Comparison of ENCODE assay signal across 23 cellular contexts in the genomic region with DNA sequence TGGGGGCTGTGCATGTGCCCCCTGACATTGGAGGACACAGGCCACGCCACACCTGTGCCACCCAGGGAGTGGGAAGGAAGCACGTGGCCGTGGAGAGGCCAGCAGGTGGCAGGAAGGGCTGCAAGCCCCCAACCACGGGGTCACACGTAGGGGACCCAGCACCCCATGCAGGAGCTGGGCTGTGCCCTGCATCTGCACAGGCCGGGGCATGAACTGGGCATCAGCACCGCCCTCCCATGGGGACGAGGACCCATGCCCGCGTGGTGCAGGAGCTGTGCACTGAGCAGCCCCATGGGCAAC. TPM values are rescaled to one million over a fixed set of nuclear protein-coding genes. Genes with fewer than 3 reads are reported as not detected.
DNase-seq lines count a peak whose midpoint lies in the region; ATAC-seq and TF ChIP-seq lines count a peak whose summit lies in the region.
"Had no signal": no experiment of that assay in that cellular context is flagged by ENCODE, and none has a peak within 500 bp of the region (broad histone marks: within the 10 kb centered on the region; RNA-seq: fewer than 3 reads in every experiment).

No MANE protein-coding gene starts in this region.

- DNase-seq in H7 (peak; percentile 37), neuronal stem cell (ENCODE audit: low spot score) (no peak), spleen (peak; percentile 72), upper lobe of right lung (no peak), NCI-H187 treated with DMSO at 0.1 percent for 48 hours (lab: John Stamatoyannopoulos, UW) (no peak), OCI-LY7 (ENCODE audit: low spot score) (no peak), NCI-H345 (lab: John Stamatoyannopoulos, UW) (no peak), NCI-H69 (lab: John Stamatoyannopoulos, UW) (no peak)
- DNase-seq: 8988T; ACHN; C1 segment of cervical spinal cord; CD4-positive, alpha-beta memory T cell; CD4-positive, CD25-positive, alpha-beta regulatory T cell; CD8-positive, alpha-beta memory T cell; COR-L47; DMS 273 treated with DMSO at 0.1 percent for 48 hours; DMS153; DMS53; DMS79; DND-41; EL; GDM1 had no signal

- no peak overlapping the region for H3K27ac ChIP-seq in neuronal stem cell (replicated peaks; ENCODE audit: low read length)
- no peak overlapping the region for H3K27ac ChIP-seq in spleen
- H3K27ac ChIP-seq in upper lobe of right lung: no peak overlapping the region
- H3K27ac ChIP-seq in OCI-LY7 (ENCODE audit: low read depth, low read length, poor library complexity, severe bottlenecking): no peak overlapping the region

- H3K4me1 ChIP-seq in neuronal stem cell (ENCODE audit: control insufficient read depth in 2 of 2, insufficient read depth in 1 of 2, low read depth in 1 of 2, low read length in 2 of 2) (no peaks in the 10 kb centered on the region), spleen (no peaks in the 10 kb centered on the region), upper lobe of right lung (no peaks in the 10 kb centered on the region), OCI-LY7 (ENCODE audit: insufficient read depth, low read length, poor library complexity, severe bottlenecking) (peaks cover 6% of the 10 kb centered on the region)

- H3K18ac ChIP-seq in neuronal stem cell (ENCODE audit: low read length): peak overlapping the region; percentile 76

- H2AFZ ChIP-seq in neuronal stem cell (ENCODE audit: low read length) (no peak overlapping the region), OCI-LY7 (ENCODE audit: low read length) (no peak overlapping the region)

- CTCF ChIA-PET in OCI-LY7 (lab: Charles Lee; ENCODE audit: unreplicated experiment): no interaction called here

- TF ChIP-seq POLR2A in spleen (IDR thresholded peaks at IDR 0.05): no peak

- H2BK120ac ChIP-seq in neuronal stem cell (ENCODE audit: low read depth, low read length): no peak overlapping the region

- H3K4me3 ChIP-seq in H7 (ENCODE audit: insufficient read depth, low read depth, low read length): no peak overlapping the region
- no peak overlapping the region for H3K4me3 ChIP-seq in neuronal stem cell (ENCODE audit: low read length in 2 of 2)
- H3K4me3 ChIP-seq in spleen: no peak overlapping the region
- no peak overlapping the region for H3K4me3 ChIP-seq in upper lobe of right lung
- H3K4me3 ChIP-seq in OCI-LY7 (ENCODE audit: low read depth, low read length, poor library complexity, severe bottlenecking): no peak overlapping the region
- H3K4me3 ChIP-seq: GM12878 had no signal

- H3K4me2 ChIP-seq in neuronal stem cell (ENCODE audit: insufficient read depth, low read length, poor library complexity, severe bottlenecking) (no peak overlapping the region), OCI-LY7 (ENCODE audit: low read length) (no peak overlapping the region)

- POLR2A ChIA-PET in OCI-LY7 (lab: Charles Lee): no interaction called here

- no peaks in the 10 kb centered on the region for H3K9me2 ChIP-seq in OCI-LY7 (ENCODE audit: insufficient read depth, low read length)

- peak; percentile 6 for ATAC-seq in upper lobe of right lung
- ATAC-seq: GM12878 had no signal

- H3K79me1 ChIP-seq in neuronal stem cell (ENCODE audit: low read depth, low read length): peaks cover 2% of the 10 kb centered on the region

- H2BK5ac ChIP-seq in neuronal stem cell (ENCODE audit: low read length): no peak overlapping the region

- no peaks in the 10 kb centered on the region for H3K79me2 ChIP-seq in OCI-LY7 (ENCODE audit: insufficient read depth, low read depth, low read length)

- H3K27me3 ChIP-seq in H7 (ENCODE audit: control insufficient read depth, insufficient read depth, low read length): no peaks in the 10 kb centered on the region; the same call in 1 of the 2 replicates
- H3K27me3 ChIP-seq in neuronal stem cell (ENCODE audit: control insufficient read depth in 3 of 3, insufficient read depth in 3 of 3, low read depth in 1 of 3, low read length in 3 of 3): peaks cover 0 to 59% (median 0%) of the 10 kb centered on the region in 3 experiments
- H3K27me3 ChIP-seq in spleen (replicated peaks in 1 of 7): peaks cover 0 to 76% (median 31%) of the 10 kb centered on the region in 7 donors
- peaks cover 51% of the 10 kb centered on the region for H3K27me3 ChIP-seq in upper lobe of right lung

- H4K91ac ChIP-seq in neuronal stem cell (ENCODE audit: low read depth, low read length, poor library complexity): no peak overlapping the region

- TF ChIP-seq CTCF in spleen (IDR thresholded peaks at IDR 0.05 in 8 of 11, conservative IDR thresholded peaks at IDR 0.05 in 3 of 11) (no peak), upper lobe of right lung (IDR thresholded peaks at IDR 0.05) (no peak), OCI-LY7 (conservative IDR thresholded peaks at IDR 0.05; ENCODE audit: low read length) (no peak)

- H2AK5ac ChIP-seq in neuronal stem cell (ENCODE audit: low read depth, low read length): peak overlapping the region; percentile 88

- no peaks in the 10 kb centered on the region for H3K36me3 ChIP-seq in H7 (replicated peaks; ENCODE audit: control insufficient read depth, insufficient read depth, low read length)
- H3K36me3 ChIP-seq in neuronal stem cell (replicated peaks in 1 of 2; ENCODE audit: control insufficient read depth in 2 of 2, insufficient read depth in 2 of 2, low read length in 2 of 2): no peaks in the 10 kb centered on the region
- H3K36me3 ChIP-seq in spleen: no peaks in the 10 kb centered on the region
- H3K36me3 ChIP-seq in upper lobe of right lung: no peaks in the 10 kb centered on the region
- no peaks in the 10 kb centered on the region for H3K36me3 ChIP-seq in OCI-LY7 (ENCODE audit: insufficient read depth, low read length)

- H2BK12ac ChIP-seq in neuronal stem cell (ENCODE audit: low read length): peak overlapping the region; percentile 41

- H3K14ac ChIP-seq in neuronal stem cell (ENCODE audit: low read length): peak overlapping the region; percentile 38

- H3K23ac ChIP-seq in neuronal stem cell (ENCODE audit: low read depth, low read length, poor library complexity): peak overlapping the region; percentile 55

- no peak overlapping the region for H2BK15ac ChIP-seq in neuronal stem cell (ENCODE audit: low read length)

- no peaks in the 10 kb centered on the region for H4K20me1 ChIP-seq in OCI-LY7 (ENCODE audit: insufficient read depth, low read length)

- intact Hi-C loops in spleen (cut with DNase I; ENCODE audit: low total_unique reads) (no loop called here), upper lobe of right lung (cut with DNase I) (no loop called here), OCI-LY7 (cut with micrococcal nuclease; ENCODE audit: unreplicated experiment) (no loop called here)

- no peak overlapping the region for H4K8ac ChIP-seq in neuronal stem cell (ENCODE audit: low read depth, low read length)

- no peak overlapping the region for H3K9ac ChIP-seq in neuronal stem cell (ENCODE audit: low read depth, low read length, poor library complexity)

- H3K4ac ChIP-seq in neuronal stem cell (ENCODE audit: low read length): peak overlapping the region; percentile 53

- no CpG with 5 or more reads among the region's 10 CpGs for WGBS in neuronal stem cell (ENCODE audit: extremely low coverage in 2 of 2, insufficient read length in 2 of 2, insufficient replicate concordance in 1 of 2), 2 donors
- 57 to 83% (median 67%) methylated on average over 2 to 10 of the region's 10 CpGs for WGBS in spleen, 5 donors

- H3K9me3 ChIP-seq in neuronal stem cell (replicated peaks in 1 of 2; ENCODE audit: control insufficient read depth in 2 of 2, insufficient read depth in 1 of 2, low read depth in 1 of 2, low read length in 2 of 2) (no peaks in the 10 kb centered on the region), spleen (no peaks in the 10 kb centered on the region), upper lobe of right lung (no peaks in the 10 kb centered on the region), OCI-LY7 (ENCODE audit: low read length) (no peaks in the 10 kb centered on the region)

- no TSS peak for BruUV-seq in OCI-LY7 (replicated peaks; lab: Mats Ljungman, UMichigan)

RNA-seq across cellular contexts. Expression of a gene that starts 13.8 kb away (rescaled TPM):
- 171 and 173 TPM in 2 replicates for total RNA-seq in H7 (2014; rRNA removed; shearing (Covaris generic))
- polyA plus RNA-seq in neuronal stem cell (2013, experiment 1 of 2): 49.2 TPM
- polyA plus RNA-seq in neuronal stem cell (2013, experiment 2 of 2): 50.1 TPM
- total RNA-seq in spleen (100 to 1,000 TPM in 3 of 7 donors, 10 to 100 TPM in 4; 87.2 to 118 (median 99.9) TPM), upper lobe of right lung (153 TPM), OCI-LY7 (2022) (395 and 396 TPM in 2 replicates)
- polyA plus RNA-seq in spleen: 10 to 100 TPM; 39.7 to 55.6 (median 45.1) TPM
- 356 and 395 TPM in 2 replicates for total RNA-seq in OCI-LY7 (2014; rRNA removed; shearing (Covaris generic))

Comparison
In these comparisons a context has a peak if more than half of its experiments do, and no peak if none do; other contexts are left out.
1. DNase-seq: peak in H7 (single experiment) and spleen (single experiment); none in neuronal stem cell (single experiment), upper lobe of right lung (single experiment), NCI-H187 treated with DMSO at 0.1 percent for 48 hours (single experiment), OCI-LY7 (single experiment), NCI-H345 (single experiment) and NCI-H69 (single experiment).